28 cellular contexts compared by ENCODE assay signal in the genomic region with DNA sequence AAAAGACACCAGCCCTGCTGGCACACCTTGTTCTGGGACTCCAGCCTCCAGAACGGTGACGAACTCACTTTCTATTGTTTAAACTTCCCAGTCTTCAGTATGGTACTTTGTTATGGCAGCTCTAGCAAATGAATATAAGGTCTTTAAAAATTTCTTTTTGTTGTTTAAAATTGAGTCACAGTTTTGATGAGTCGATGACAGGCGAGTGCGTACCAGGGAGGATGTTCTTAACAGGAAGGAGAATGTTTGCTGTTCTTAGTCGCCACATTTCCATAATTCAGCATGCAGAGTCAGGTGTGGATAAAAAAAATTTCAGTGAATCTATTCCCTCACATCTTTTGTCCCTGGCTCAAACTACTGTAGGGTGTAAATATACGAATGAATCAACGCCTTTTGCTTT. TPM values are rescaled to one million over a fixed set of nuclear protein-coding genes. Genes with fewer than 3 reads are reported as not detected.
A peak's percentile ranks its signal among the peaks of the same experiment; 100 is the strongest.
DNase-seq lines count a peak whose midpoint lies in the region; ATAC-seq, FAIRE-seq and TF ChIP-seq lines count a peak whose summit lies in the region.
"Had no signal": no experiment of that assay in that cellular context is flagged by ENCODE, and none has a peak within 500 bp of the region (broad histone marks: within the 10 kb centered on the region; RNA-seq: fewer than 3 reads in every experiment).

No MANE protein-coding gene starts in this region.

- peak; percentile 7 for DNase-seq in activated naive CD4-positive, alpha-beta T cell treated with anti-CD3 and anti-CD28 coated beads, Interleukin-2, amount 10 ng/mL, durations not matched to agents 7 days and 5 days
- DNase-seq in activated naive CD4-positive, alpha-beta T cell treated with Interleukin-2 at 50 U/mL for 16 hours = no peak
- DNase-seq in bronchial epithelial cell (ENCODE audit: low read depth) (peak; percentile 48), foreskin keratinocyte (no peak), SK-N-DZ (ENCODE audit: low spot score) (no peak), osteoblast (ENCODE audit: insufficient read length, low spot score, missing footprints) (no peak)
- DNase-seq in stimulated activated naive B cell treated with anti-CD40 and anti-IgM and Interleukin-4, amounts not matched to agents 10 μg/mL and 1 μg/mL and 100 μg/mL, for 72 hours = no peak
- DNase-seq in CD4-positive, alpha-beta memory T cell = no peak
- DNase-seq: activated CD4-positive, alpha-beta memory T cell treated with anti-CD3 and anti-CD28 coated beads for 36 hours; activated T-cell treated with anti-CD3 and anti-CD28 coated beads for 4 hours; aorta; H9; MV-4-11; NCI-H1694 treated with DMSO at 0.1 percent for 48 hours; NCI-H345; NCI-H82; stimulated activated CD4-positive, alpha-beta T cell treated with anti-CD3 and anti-CD28 coated beads, Interleukin-12 subunit alpha, Interleukin-12 subunit beta, amount 100 ng/mL, for 4 hours; T-helper 17 cell had no signal

- H3K4me3 ChIP-seq in bronchial epithelial cell (ENCODE audit: low read depth, low read length) (no peak overlapping the region), osteoblast (ENCODE audit: insufficient read depth, low read length) (no peak overlapping the region)
- H3K4me3 ChIP-seq in CD4-positive, alpha-beta memory T cell (ENCODE audit: low read length in 2 of 2) = no peak overlapping the region
- H3K4me3 ChIP-seq: neural progenitor cell, SJSA1 had no signal

- no peaks in the 10 kb centered on the region for H3K9me3 Mint-ChIP-seq in activated naive CD4-positive, alpha-beta T cell treated with anti-CD3 and anti-CD28 coated beads, Interleukin-2, amount 10 ng/mL, durations not matched to agents 7 days and 5 days
- H3K9me3 Mint-ChIP-seq in stimulated activated naive B cell treated with anti-CD40 and anti-IgM and Interleukin-4, amounts not matched to agents 10 μg/mL and 1 μg/mL and 100 μg/mL, for 72 hours = peaks cover 3 to 4% of the 10 kb centered on the region in 2 donors
- peaks cover 0 to 16% (median 8%) of the 10 kb centered on the region in 8 donors for H3K9me3 Mint-ChIP-seq in CD4-positive, alpha-beta memory T cell
- H3K9me3 Mint-ChIP-seq: activated CD4-positive, alpha-beta memory T cell treated with anti-CD3 and anti-CD28 coated beads for 36 hours had no signal

- H3K79me2 ChIP-seq in osteoblast (ENCODE audit: insufficient read depth, low read length) = no peaks in the 10 kb centered on the region

- H3K36me3 Mint-ChIP-seq in activated naive CD4-positive, alpha-beta T cell treated with anti-CD3 and anti-CD28 coated beads, Interleukin-2, amount 10 ng/mL, durations not matched to agents 7 days and 5 days = no peaks in the 10 kb centered on the region
- peaks cover 11 to 27% of the 10 kb centered on the region in 2 donors for H3K36me3 Mint-ChIP-seq in stimulated activated naive B cell treated with anti-CD40 and anti-IgM and Interleukin-4, amounts not matched to agents 10 μg/mL and 1 μg/mL and 100 μg/mL, for 72 hours
- H3K36me3 Mint-ChIP-seq in CD4-positive, alpha-beta memory T cell = peaks cover 0 to 3% of the 10 kb centered on the region in 2 donors
- H3K36me3 Mint-ChIP-seq: activated CD4-positive, alpha-beta memory T cell treated with anti-CD3 and anti-CD28 coated beads for 36 hours; activated naive CD4-positive, alpha-beta T cell treated with anti-CD3 and anti-CD28 coated beads, Interleukin-2, amount 50 U/mL, for 24 hours; neural progenitor cell had no signal

- H4K20me1 ChIP-seq in osteoblast (ENCODE audit: insufficient read depth, low read length) = no peaks in the 10 kb centered on the region

- H2AFZ ChIP-seq in osteoblast (ENCODE audit: low read length) = no peak overlapping the region
- H2AFZ ChIP-seq: neural progenitor cell had no signal

- peaks cover 4% of the 10 kb centered on the region for H3K4me1 ChIP-seq in foreskin keratinocyte
- H3K4me1 ChIP-seq in CD4-positive, alpha-beta memory T cell (ENCODE audit: insufficient read depth, low read length) = no peaks in the 10 kb centered on the region
- H3K4me1 ChIP-seq in osteoblast (ENCODE audit: insufficient read depth, low read length) = no peaks in the 10 kb centered on the region
- H3K4me1 ChIP-seq: neural progenitor cell had no signal

- H3K4me3 Mint-ChIP-seq in activated naive CD4-positive, alpha-beta T cell treated with anti-CD3 and anti-CD28 coated beads, Interleukin-2, amount 10 ng/mL, durations not matched to agents 7 days and 5 days = no peak overlapping the region
- H3K4me3 Mint-ChIP-seq in stimulated activated naive B cell treated with anti-CD40 and anti-IgM and Interleukin-4, amounts not matched to agents 10 μg/mL and 1 μg/mL and 100 μg/mL, for 72 hours = no peak overlapping the region
- H3K4me3 Mint-ChIP-seq in CD4-positive, alpha-beta memory T cell = no peak overlapping the region
- H3K4me3 Mint-ChIP-seq: activated CD4-positive, alpha-beta memory T cell treated with anti-CD3 and anti-CD28 coated beads for 36 hours; activated naive CD4-positive, alpha-beta T cell treated with anti-CD3 and anti-CD28 coated beads, Interleukin-2, amount 50 U/mL, for 24 hours; H9; neural progenitor cell; T-helper 17 cell had no signal

- no peak overlapping the region for H3K27ac Mint-ChIP-seq in activated naive CD4-positive, alpha-beta T cell treated with anti-CD3 and anti-CD28 coated beads, Interleukin-2, amount 10 ng/mL, durations not matched to agents 7 days and 5 days
- H3K27ac Mint-ChIP-seq in stimulated activated naive B cell treated with anti-CD40 and anti-IgM and Interleukin-4, amounts not matched to agents 10 μg/mL and 1 μg/mL and 100 μg/mL, for 72 hours = peak overlapping the region; percentile 77
- no peak overlapping the region for H3K27ac Mint-ChIP-seq in CD4-positive, alpha-beta memory T cell
- H3K27ac Mint-ChIP-seq: activated CD4-positive, alpha-beta memory T cell treated with anti-CD3 and anti-CD28 coated beads for 36 hours; activated naive CD4-positive, alpha-beta T cell treated with anti-CD3 and anti-CD28 coated beads, Interleukin-2, amount 50 U/mL, for 24 hours; H9; neural progenitor cell; T-helper 17 cell had no signal

- CTCF ChIA-PET in activated naive CD4-positive, alpha-beta T cell treated with anti-CD3 and anti-CD28 coated beads, Interleukin-2, amount 10 ng/mL, durations not matched to agents 7 days and 5 days (lab: Charles Lee) = interaction anchor here (2.0 kb wide), 1 partner anchor 10 kb away, joined by 6 read pairs; no protein-coding TSS in a partner anchor
- CTCF ChIA-PET in CD4-positive, alpha-beta memory T cell (lab: Charles Lee; ENCODE audit: partially characterized antibody) = no interaction called here

- peaks cover 30% of the 10 kb centered on the region for H3K27me3 Mint-ChIP-seq in activated naive CD4-positive, alpha-beta T cell treated with anti-CD3 and anti-CD28 coated beads, Interleukin-2, amount 10 ng/mL, durations not matched to agents 7 days and 5 days
- no peaks in the 10 kb centered on the region for H3K27me3 Mint-ChIP-seq in stimulated activated naive B cell treated with anti-CD40 and anti-IgM and Interleukin-4, amounts not matched to agents 10 μg/mL and 1 μg/mL and 100 μg/mL, for 72 hours
- peaks cover 12 to 17% of the 10 kb centered on the region in 2 donors for H3K27me3 Mint-ChIP-seq in CD4-positive, alpha-beta memory T cell

- H3K4me1 Mint-ChIP-seq in activated naive CD4-positive, alpha-beta T cell treated with anti-CD3 and anti-CD28 coated beads, Interleukin-2, amount 10 ng/mL, durations not matched to agents 7 days and 5 days = peaks cover 9% of the 10 kb centered on the region
- peaks cover 52 to 66% of the 10 kb centered on the region in 2 donors for H3K4me1 Mint-ChIP-seq in stimulated activated naive B cell treated with anti-CD40 and anti-IgM and Interleukin-4, amounts not matched to agents 10 μg/mL and 1 μg/mL and 100 μg/mL, for 72 hours
- peaks cover 0 to 1% (median 0%) of the 10 kb centered on the region in 4 donors for H3K4me1 Mint-ChIP-seq in CD4-positive, alpha-beta memory T cell
- H3K4me1 Mint-ChIP-seq: H9, neural progenitor cell, T-helper 17 cell had no signal

- H3K27me3 ChIP-seq in bronchial epithelial cell (ENCODE audit: control insufficient read depth, insufficient read depth, low read length) (no peaks in the 10 kb centered on the region), foreskin keratinocyte (no peaks in the 10 kb centered on the region), osteoblast (ENCODE audit: insufficient read depth, low read length) (no peaks in the 10 kb centered on the region)
- H3K27me3 ChIP-seq in CD4-positive, alpha-beta memory T cell (ENCODE audit: insufficient read depth, low read length) = peaks cover 1% of the 10 kb centered on the region
- H3K27me3 ChIP-seq: neural progenitor cell, SJSA1 had no signal

- intact Hi-C loops in CD4-positive, alpha-beta memory T cell (cut with micrococcal nuclease) = no loop called here

- no peak for FAIRE-seq in bronchial epithelial cell (lab: Jason Lieb, UNC)
- FAIRE-seq: A204.1, colon, frontal cortex, urothelium cell line had no signal

- POLR2A ChIA-PET in CD4-positive, alpha-beta memory T cell (lab: Charles Lee; ENCODE audit: partially characterized antibody) = no interaction called here

- H3K9me3 ChIP-seq in CD4-positive, alpha-beta memory T cell (ENCODE audit: control insufficient read depth in 1 of 2, low read length in 2 of 2) = no peaks in the 10 kb centered on the region
- H3K9me3 ChIP-seq in osteoblast (ENCODE audit: low read depth, low read length) = no peaks in the 10 kb centered on the region
- H3K9me3 ChIP-seq: SJSA1 had no signal

- peak; percentile 53 for ATAC-seq in foreskin keratinocyte
- no peak for ATAC-seq in stimulated activated naive B cell treated with anti-CD40 and anti-IgM and Interleukin-4, amounts not matched to agents 10 μg/mL and 1 μg/mL and 100 μg/mL, for 72 hours (replicated peaks)
- ATAC-seq: Panc1, T-helper 17 cell had no signal

- H3K36me3 ChIP-seq in bronchial epithelial cell (ENCODE audit: control insufficient read depth, insufficient read depth, low read length) (no peaks in the 10 kb centered on the region), osteoblast (ENCODE audit: insufficient read depth, low read length) (no peaks in the 10 kb centered on the region)
- H3K36me3 ChIP-seq in CD4-positive, alpha-beta memory T cell (ENCODE audit: insufficient read depth, low read length) = no peaks in the 10 kb centered on the region
- H3K36me3 ChIP-seq: neural progenitor cell, SJSA1 had no signal

- H3K27ac ChIP-seq in foreskin keratinocyte = no peak overlapping the region
- no peak overlapping the region for H3K27ac ChIP-seq in CD4-positive, alpha-beta memory T cell (ENCODE audit: low read depth, low read length)
- H3K27ac ChIP-seq in osteoblast (ENCODE audit: low read depth, low read length) = no peak overlapping the region
- H3K27ac ChIP-seq: KMS-11, neural progenitor cell, SJSA1 had no signal

- no peak overlapping the region for H3K4me2 ChIP-seq in osteoblast (ENCODE audit: insufficient read depth, low read length)
- H3K4me2 ChIP-seq: KMS-11, neural progenitor cell had no signal

- TF ChIP-seq CTCF in bronchial epithelial cell (IDR thresholded peaks at IDR 0.05; ENCODE audit: insufficient read depth, low read length, severe bottlenecking) (no peak), foreskin keratinocyte (conservative IDR thresholded peaks at IDR 0.05) (no peak), osteoblast (IDR thresholded peaks at IDR 0.05; ENCODE audit: extremely low read depth, low read depth, low read length) (no peak)

RNA-seq across cellular contexts. Expression of gene DNASE1L3, which starts 12.4 kb away (rescaled TPM):
- total RNA-seq in bronchial epithelial cell (2.3 TPM in 1 of 2 replicates, not detected in the other), foreskin keratinocyte (not detected in 2 replicates), osteoblast (not detected in 2 replicates)
- polyA plus RNA-seq in foreskin keratinocyte = not detected in 2 replicates
- total RNA-seq in CD4-positive, alpha-beta memory T cell = not detected
- polyA plus RNA-seq in CD4-positive, alpha-beta memory T cell = not detected
- polyA plus RNA-seq in SK-N-DZ (2014; cell fraction: cytosol; rRNA removed) = not detected in 2 replicates
- polyA plus RNA-seq in SK-N-DZ (2014; cell fraction: nucleus; rRNA removed) = 1.4 TPM in 1 of 2 replicates, not detected in the other
- total RNA-seq: activated CD4-positive, alpha-beta memory T cell treated with anti-CD3 and anti-CD28 coated beads for 36 hours; H9; SJSA1 had no signal
- polyA plus RNA-seq: BJ had no signal

RNA-seq across cellular contexts. Expression of gene ABHD6, which starts 39.2 kb away (rescaled TPM):
- total RNA-seq in bronchial epithelial cell (7.1 and 11.6 TPM in 2 replicates), foreskin keratinocyte (7.4 and 8.5 TPM in 2 replicates), osteoblast (5.1 and 5.9 TPM in 2 replicates)
- polyA plus RNA-seq in foreskin keratinocyte = 3.9 and 6.3 TPM in 2 replicates
- total RNA-seq in CD4-positive, alpha-beta memory T cell = 1 to 10 TPM; 5.1 to 7.2 TPM
- 1 to 10 TPM; 4.7 to 8.2 TPM for polyA plus RNA-seq in CD4-positive, alpha-beta memory T cell
- 10.0 and 15.6 TPM in 2 replicates for polyA plus RNA-seq in SK-N-DZ (2014; cell fraction: cytosol; rRNA removed)
- polyA plus RNA-seq in SK-N-DZ (2014; cell fraction: nucleus; rRNA removed) = 6.2 and 8.6 TPM in 2 replicates

Comparison
In these comparisons a context has a peak if more than half of its experiments do, and no peak if none do; other contexts are left out.
1. DNase-seq: peak in activated naive CD4-positive, alpha-beta T cell treated with anti-CD3 and anti-CD28 coated beads, Interleukin-2, amount 10 ng/mL, durations not matched to agents 7 days and 5 days (single experiment) and bronchial epithelial cell (single experiment); none in activated naive CD4-positive, alpha-beta T cell treated with Interleukin-2 at 50 U/mL for 16 hours (single experiment), foreskin keratinocyte (0 of 2), stimulated activated naive B cell treated with anti-CD40 and anti-IgM and Interleukin-4, amounts not matched to agents 10 μg/mL and 1 μg/mL and 100 μg/mL, for 72 hours (single experiment), CD4-positive, alpha-beta memory T cell (0 of 5), SK-N-DZ (single experiment) and osteoblast (single experiment).